1 cellular context compared by ENCODE assay signal in the genomic region with DNA sequence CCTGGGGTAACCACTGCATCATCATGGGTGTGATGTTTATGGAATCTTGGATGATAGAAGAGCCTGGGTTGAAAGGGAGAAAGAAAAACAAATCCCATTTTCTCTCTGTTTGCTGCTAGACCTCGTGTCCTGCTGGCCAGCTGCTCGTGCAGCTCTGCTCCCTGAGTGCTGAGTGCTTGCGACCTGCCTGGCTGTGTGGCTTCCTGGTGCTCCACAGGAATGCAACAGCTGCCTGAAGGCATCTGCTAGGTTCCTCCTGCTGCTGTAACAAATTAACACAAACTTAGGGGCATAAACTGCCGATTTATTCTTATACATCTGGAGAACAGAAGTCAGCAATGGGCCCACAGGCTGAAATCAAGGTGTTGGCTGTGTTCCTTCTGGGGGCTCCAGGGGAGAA.
TF ChIP-seq lines count a peak whose summit lies in the region.

No MANE protein-coding gene starts in this region.

TF ChIP-seq in GM23338, 12 proteins besides CTCF, POLR2A, EP300 and RAD21 (continued from another document):
- TF ChIP-seq, protein P1, sequence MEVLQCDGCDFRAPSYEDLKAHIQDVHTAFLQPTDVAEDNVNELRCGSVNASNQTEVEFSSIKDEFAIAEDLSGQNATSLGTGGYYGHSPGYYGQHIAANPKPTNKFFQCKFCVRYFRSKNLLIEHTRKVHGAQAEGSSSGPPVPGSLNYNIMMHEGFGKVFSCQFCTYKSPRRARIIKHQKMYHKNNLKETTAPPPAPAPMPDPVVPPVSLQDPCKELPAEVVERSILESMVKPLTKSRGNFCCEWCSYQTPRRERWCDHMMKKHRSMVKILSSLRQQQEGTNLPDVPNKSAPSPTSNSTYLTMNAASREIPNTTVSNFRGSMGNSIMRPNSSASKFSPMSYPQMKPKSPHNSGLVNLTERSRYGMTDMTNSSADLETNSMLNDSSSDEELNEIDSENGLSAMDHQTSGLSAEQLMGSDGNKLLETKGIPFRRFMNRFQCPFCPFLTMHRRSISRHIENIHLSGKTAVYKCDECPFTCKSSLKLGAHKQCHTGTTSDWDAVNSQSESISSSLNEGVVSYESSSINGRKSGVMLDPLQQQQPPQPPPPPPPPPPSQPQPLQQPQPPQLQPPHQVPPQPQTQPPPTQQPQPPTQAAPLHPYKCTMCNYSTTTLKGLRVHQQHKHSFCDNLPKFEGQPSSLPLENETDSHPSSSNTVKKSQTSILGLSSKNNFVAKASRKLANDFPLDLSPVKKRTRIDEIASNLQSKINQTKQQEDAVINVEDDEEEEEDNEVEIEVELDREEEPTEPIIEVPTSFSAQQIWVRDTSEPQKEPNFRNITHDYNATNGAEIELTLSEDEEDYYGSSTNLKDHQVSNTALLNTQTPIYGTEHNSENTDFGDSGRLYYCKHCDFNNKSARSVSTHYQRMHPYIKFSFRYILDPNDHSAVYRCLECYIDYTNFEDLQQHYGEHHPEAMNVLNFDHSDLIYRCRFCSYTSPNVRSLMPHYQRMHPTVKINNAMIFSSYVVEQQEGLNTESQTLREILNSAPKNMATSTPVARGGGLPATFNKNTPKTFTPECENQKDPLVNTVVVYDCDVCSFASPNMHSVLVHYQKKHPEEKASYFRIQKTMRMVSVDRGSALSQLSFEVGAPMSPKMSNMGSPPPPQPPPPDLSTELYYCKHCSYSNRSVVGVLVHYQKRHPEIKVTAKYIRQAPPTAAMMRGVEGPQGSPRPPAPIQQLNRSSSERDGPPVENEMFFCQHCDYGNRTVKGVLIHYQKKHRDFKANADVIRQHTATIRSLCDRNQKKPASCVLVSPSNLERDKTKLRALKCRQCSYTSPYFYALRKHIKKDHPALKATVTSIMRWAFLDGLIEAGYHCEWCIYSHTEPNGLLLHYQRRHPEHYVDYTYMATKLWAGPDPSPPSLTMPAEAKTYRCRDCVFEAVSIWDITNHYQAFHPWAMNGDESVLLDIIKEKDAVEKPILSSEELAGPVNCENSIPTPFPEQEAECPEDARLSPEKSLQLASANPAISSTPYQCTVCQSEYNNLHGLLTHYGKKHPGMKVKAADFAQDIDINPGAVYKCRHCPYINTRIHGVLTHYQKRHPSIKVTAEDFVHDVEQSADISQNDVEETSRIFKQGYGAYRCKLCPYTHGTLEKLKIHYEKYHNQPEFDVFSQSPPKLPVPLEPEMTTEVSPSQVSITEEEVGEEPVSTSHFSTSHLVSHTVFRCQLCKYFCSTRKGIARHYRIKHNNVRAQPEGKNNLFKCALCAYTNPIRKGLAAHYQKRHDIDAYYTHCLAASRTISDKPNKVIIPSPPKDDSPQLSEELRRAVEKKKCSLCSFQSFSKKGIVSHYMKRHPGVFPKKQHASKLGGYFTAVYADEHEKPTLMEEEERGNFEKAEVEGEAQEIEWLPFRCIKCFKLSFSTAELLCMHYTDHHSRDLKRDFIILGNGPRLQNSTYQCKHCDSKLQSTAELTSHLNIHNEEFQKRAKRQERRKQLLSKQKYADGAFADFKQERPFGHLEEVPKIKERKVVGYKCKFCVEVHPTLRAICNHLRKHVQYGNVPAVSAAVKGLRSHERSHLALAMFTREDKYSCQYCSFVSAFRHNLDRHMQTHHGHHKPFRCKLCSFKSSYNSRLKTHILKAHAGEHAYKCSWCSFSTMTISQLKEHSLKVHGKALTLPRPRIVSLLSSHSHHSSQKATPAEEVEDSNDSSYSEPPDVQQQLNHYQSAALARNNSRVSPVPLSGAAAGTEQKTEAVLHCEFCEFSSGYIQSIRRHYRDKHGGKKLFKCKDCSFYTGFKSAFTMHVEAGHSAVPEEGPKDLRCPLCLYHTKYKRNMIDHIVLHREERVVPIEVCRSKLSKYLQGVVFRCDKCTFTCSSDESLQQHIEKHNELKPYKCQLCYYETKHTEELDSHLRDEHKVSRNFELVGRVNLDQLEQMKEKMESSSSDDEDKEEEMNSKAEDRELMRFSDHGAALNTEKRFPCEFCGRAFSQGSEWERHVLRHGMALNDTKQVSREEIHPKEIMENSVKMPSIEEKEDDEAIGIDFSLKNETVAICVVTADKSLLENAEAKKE (CRISPR knock-in tag; IDR thresholded peaks at IDR 0.05), result peak; percentile 91
TF ChIP-seq in GM23338: peak in this region for 1.
